In genomic region chr5:55712023-55712859, GRCh38 we compare ENCODE assay signal across 8 cellular contexts. TPM values are rescaled to one million over a fixed set of nuclear protein-coding genes. Genes with fewer than 3 reads are reported as not detected.
DNase-seq lines count a peak whose midpoint lies in the region; ATAC-seq and TF ChIP-seq lines count a peak whose summit lies in the region.

TSS of gene SLC38A9 (minus strand) at chr5:55712324. CDS start at chr5:55697958, 14,366 bp downstream.

- H3K4me3 ChIP-seq in RWPE2 (ENCODE audit: severe bottlenecking) (peak within 1 kb of the TSS; percentile 56), fibroblast of the aortic adventitia (ENCODE audit: low read depth, low read length) (peak within 1 kb of the TSS; percentile 94)

- peaks cover 30% of the 10 kb centered on the region for H3K4me1 Mint-ChIP-seq in activated T-helper 2 cell treated with anti-CD3 and anti-CD28 coated beads, Interferon-gamma antibody, Interleukin-2, Interleukin-4, amounts not matched to agents 10 μg/mL and 5 μg/mL and 100 μg/mL, durations not matched to agents 14 hours and 24 hours and 36 hours (ENCODE audit: low read depth)
- peaks cover 14% of the 10 kb centered on the region for H3K4me1 Mint-ChIP-seq in nephron
- H3K4me1 Mint-ChIP-seq in stimulated activated naive CD8-positive, alpha-beta T cell treated with anti-CD3 and anti-CD28 coated beads, Interleukin-15, Interleukin-2, amounts not matched to agents 100 ng/mL and 50 ng/mL, for 24 hours (ENCODE audit: low read depth) = peaks cover 27% of the 10 kb centered on the region

- peaks cover 12% of the 10 kb centered on the region for H3K36me3 ChIP-seq in RWPE2 (ENCODE audit: low read depth)

- peaks cover 4% of the 10 kb centered on the region for H3K27me3 Mint-ChIP-seq in activated T-helper 2 cell treated with anti-CD3 and anti-CD28 coated beads, Interferon-gamma antibody, Interleukin-2, Interleukin-4, amounts not matched to agents 10 μg/mL and 5 μg/mL and 100 μg/mL, durations not matched to agents 14 hours and 24 hours and 36 hours (ENCODE audit: low read depth)
- no peaks in the 10 kb centered on the region for H3K27me3 Mint-ChIP-seq in nephron (ENCODE audit: low read depth)
- H3K27me3 Mint-ChIP-seq in stimulated activated naive CD8-positive, alpha-beta T cell treated with anti-CD3 and anti-CD28 coated beads, Interleukin-15, Interleukin-2, amounts not matched to agents 100 ng/mL and 50 ng/mL, for 24 hours = no peaks in the 10 kb centered on the region

- no peaks in the 10 kb centered on the region for H3K27me3 ChIP-seq in RWPE2 (ENCODE audit: insufficient read depth, poor library complexity, severe bottlenecking)

- DNase-seq in EH (ENCODE audit: low read depth) (peak; percentile 93), H4 (ENCODE audit: low spot score) (peak; percentile 88), LoVo (ENCODE audit: low spot score) (peak; percentile 98), RWPE2 (ENCODE audit: low spot score) (peak; percentile 97), fibroblast of the aortic adventitia (ENCODE audit: low read depth) (peak; percentile 92)
- peak; percentile 88 for DNase-seq in activated T-helper 2 cell treated with anti-CD3 and anti-CD28 coated beads, Interferon-gamma antibody, Interleukin-2, Interleukin-4, amounts not matched to agents 10 μg/mL and 5 μg/mL and 100 μg/mL, durations not matched to agents 14 hours and 24 hours and 36 hours (ENCODE audit: low spot score)

- no peaks in the 10 kb centered on the region for H3K9me3 ChIP-seq in RWPE2 (ENCODE audit: severe bottlenecking)

- H3K9me3 Mint-ChIP-seq in activated T-helper 2 cell treated with anti-CD3 and anti-CD28 coated beads, Interferon-gamma antibody, Interleukin-2, Interleukin-4, amounts not matched to agents 10 μg/mL and 5 μg/mL and 100 μg/mL, durations not matched to agents 14 hours and 24 hours and 36 hours = peaks cover 8% of the 10 kb centered on the region
- peaks cover 21% of the 10 kb centered on the region for H3K9me3 Mint-ChIP-seq in nephron
- peaks cover 5% of the 10 kb centered on the region for H3K9me3 Mint-ChIP-seq in stimulated activated naive CD8-positive, alpha-beta T cell treated with anti-CD3 and anti-CD28 coated beads, Interleukin-15, Interleukin-2, amounts not matched to agents 100 ng/mL and 50 ng/mL, for 24 hours

- ATAC-seq in RWPE2 (ENCODE audit: low read depth) = peak; percentile 99

- peaks cover 19% of the 10 kb centered on the region for H3K36me3 Mint-ChIP-seq in activated T-helper 2 cell treated with anti-CD3 and anti-CD28 coated beads, Interferon-gamma antibody, Interleukin-2, Interleukin-4, amounts not matched to agents 10 μg/mL and 5 μg/mL and 100 μg/mL, durations not matched to agents 14 hours and 24 hours and 36 hours (ENCODE audit: low read depth)
- H3K36me3 Mint-ChIP-seq in nephron (ENCODE audit: low read depth) = peaks cover 14% of the 10 kb centered on the region
- peaks cover 5% of the 10 kb centered on the region for H3K36me3 Mint-ChIP-seq in stimulated activated naive CD8-positive, alpha-beta T cell treated with anti-CD3 and anti-CD28 coated beads, Interleukin-15, Interleukin-2, amounts not matched to agents 100 ng/mL and 50 ng/mL, for 24 hours (ENCODE audit: low read depth)

- H3K4me3 Mint-ChIP-seq in activated T-helper 2 cell treated with anti-CD3 and anti-CD28 coated beads, Interferon-gamma antibody, Interleukin-2, Interleukin-4, amounts not matched to agents 10 μg/mL and 5 μg/mL and 100 μg/mL, durations not matched to agents 14 hours and 24 hours and 36 hours (ENCODE audit: low read depth) = peak within 1 kb of the TSS; percentile 98
- H3K4me3 Mint-ChIP-seq in nephron = peak within 1 kb of the TSS; percentile 95 to 100 (median 98)
- peak within 1 kb of the TSS; percentile 96 for H3K4me3 Mint-ChIP-seq in stimulated activated naive CD8-positive, alpha-beta T cell treated with anti-CD3 and anti-CD28 coated beads, Interleukin-15, Interleukin-2, amounts not matched to agents 100 ng/mL and 50 ng/mL, for 24 hours

- H3K27ac ChIP-seq in RWPE2 (ENCODE audit: poor library complexity, severe bottlenecking) = peak within 1 kb of the TSS; percentile 4

- intact Hi-C loops in activated T-helper 2 cell treated with anti-CD3 and anti-CD28 coated beads, Interferon-gamma antibody, Interleukin-2, Interleukin-4, amounts not matched to agents 10 μg/mL and 5 μg/mL and 100 μg/mL, durations not matched to agents 14 hours and 24 hours and 36 hours (cut with micrococcal nuclease) = loop anchor here (2.0 to 10.0 kb wide), 4 partner anchors 50 to 493 kb away; no protein-coding TSS in a partner anchor

- TF ChIP-seq CTCF in RWPE2 (IDR thresholded peaks at IDR 0.05; ENCODE audit: poor library complexity, severe bottlenecking) (no peak), fibroblast of the aortic adventitia (IDR thresholded peaks at IDR 0.05; ENCODE audit: insufficient read depth, low read length) (no peak), nephron (IDR thresholded peaks at IDR 0.05; ENCODE audit: unreplicated experiment in 3 of 3) (no peak)

- H3K27ac Mint-ChIP-seq in activated T-helper 2 cell treated with anti-CD3 and anti-CD28 coated beads, Interferon-gamma antibody, Interleukin-2, Interleukin-4, amounts not matched to agents 10 μg/mL and 5 μg/mL and 100 μg/mL, durations not matched to agents 14 hours and 24 hours and 36 hours = peak within 1 kb of the TSS; percentile 90
- peak within 1 kb of the TSS; percentile 78 to 91 (median 90) for H3K27ac Mint-ChIP-seq in nephron
- H3K27ac Mint-ChIP-seq in stimulated activated naive CD8-positive, alpha-beta T cell treated with anti-CD3 and anti-CD28 coated beads, Interleukin-15, Interleukin-2, amounts not matched to agents 100 ng/mL and 50 ng/mL, for 24 hours = peak within 1 kb of the TSS; percentile 94

- H3K4me1 ChIP-seq in RWPE2 (ENCODE audit: insufficient read depth, poor library complexity, severe bottlenecking) = peaks cover 8% of the 10 kb centered on the region

RNA-seq across cellular contexts. Expression of gene SLC38A9, which starts in this region (rescaled TPM):
- 15.0 and 17.9 TPM in 2 replicates for total RNA-seq in H4 (2014; rRNA removed; shearing (Covaris generic))
- 19.3 and 22.2 TPM in 2 replicates for total RNA-seq in activated T-helper 2 cell treated with anti-CD3 and anti-CD28 coated beads, Interferon-gamma antibody, Interleukin-2, Interleukin-4, amounts not matched to agents 10 μg/mL and 5 μg/mL and 100 μg/mL, durations not matched to agents 14 hours and 24 hours and 36 hours
- 35.6 and 41.3 TPM in 2 replicates for total RNA-seq in fibroblast of the aortic adventitia (ENCODE audit: low replicate concordance)

Comparison
In these comparisons a context has a peak if more than half of its experiments do, and no peak if none do; other contexts are left out.
1. Peak in every context shown above with its lines: DNase-seq, ATAC-seq, H3K4me3 ChIP-seq and H3K27ac ChIP-seq.